Comparison of ENCODE assay signal across 1 cellular context in genomic region chr10:106384541-106384940, GRCh38.
TF ChIP-seq lines count a peak whose summit lies in the region.

No MANE protein-coding gene starts in this region.

TF ChIP-seq in IMR-90, 13 proteins besides CTCF, POLR2A, EP300 and RAD21 (continued from another document):
- no peak for TF ChIP-seq SMC3 (IDR thresholded peaks at IDR 0.05; ENCODE audit: low read depth, low read length)
- TF ChIP-seq NFE2L2 (IDR thresholded peaks at IDR 0.05; ENCODE audit: low read depth, low read length) = no peak
- TF ChIP-seq FOS (IDR thresholded peaks at IDR 0.05; ENCODE audit: low read depth, low read length) = no peak
- no peak for TF ChIP-seq ELK1 (IDR thresholded peaks at IDR 0.05; ENCODE audit: borderline replicate concordance, low read depth, low read length)
- TF ChIP-seq MAFK (IDR thresholded peaks at IDR 0.05; ENCODE audit: low read depth, low read length) = no peak
- TF ChIP-seq MAZ (IDR thresholded peaks at IDR 0.05; ENCODE audit: borderline replicate concordance, low read depth, low read length) = no peak
- no peak for TF ChIP-seq RCOR1 (IDR thresholded peaks at IDR 0.05; ENCODE audit: insufficient replicate concordance, low read length)
- TF ChIP-seq CHD1 (IDR thresholded peaks at IDR 0.05; ENCODE audit: low read depth, low read length) = no peak
- no peak for TF ChIP-seq MXI1 (IDR thresholded peaks at IDR 0.05; ENCODE audit: borderline replicate concordance, low read depth, low read length)
- TF ChIP-seq USF2 (IDR thresholded peaks at IDR 0.05; ENCODE audit: low read depth, low read length) = no peak
- TF ChIP-seq RFX5 (IDR thresholded peaks at IDR 0.05; ENCODE audit: low read depth, low read length) = no peak
